23 cellular contexts compared by ENCODE assay signal in the genomic region with DNA sequence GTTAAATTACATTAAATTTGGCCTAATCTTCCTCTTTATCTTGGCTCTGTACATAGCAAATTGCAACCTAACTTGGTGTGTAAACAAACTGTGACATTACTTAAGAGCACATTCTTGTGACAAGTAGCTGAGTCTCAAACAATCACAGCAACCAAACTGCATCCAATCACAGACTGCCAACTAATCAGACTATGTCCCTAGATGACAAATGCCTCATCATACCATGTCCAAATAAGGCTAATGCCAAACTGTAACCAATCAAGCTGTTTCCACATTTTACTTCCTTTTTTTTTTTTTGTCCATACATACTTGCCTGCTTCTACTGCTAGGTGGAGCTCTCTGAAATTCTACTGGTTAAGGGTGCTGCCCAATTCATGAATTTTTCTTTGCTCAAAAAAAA.
DNase-seq lines count a peak whose midpoint lies in the region; ATAC-seq and TF ChIP-seq lines count a peak whose summit lies in the region.
"Had no signal": no experiment of that assay in that cellular context is flagged by ENCODE, and none has a peak within 500 bp of the region (broad histone marks: within the 10 kb centered on the region; RNA-seq: fewer than 3 reads in every experiment).

No MANE protein-coding gene starts in this region.

- no peak for ATAC-seq in PC-3
- peak; percentile 18 to 23 for ATAC-seq in stimulated activated naive B cell treated with anti-CD40 and anti-IgM and Interleukin-4, amounts not matched to agents 10 μg/mL and 1 μg/mL and 100 μg/mL, for 72 hours (replicated peaks)
- no peak for ATAC-seq in HG03520 (IDR thresholded peaks at IDR 0.05; ENCODE audit: unreplicated experiment)
- no peak for ATAC-seq in GM18873 (IDR thresholded peaks at IDR 0.05; ENCODE audit: low FRiP score, unreplicated experiment)
- ATAC-seq: A549, sciatic nerve had no signal

- no peaks in the 10 kb centered on the region for H4K20me1 ChIP-seq in PC-3 (ENCODE audit: low read length)

- H3F3A ChIP-seq in PC-3 (ENCODE audit: low read length, unreplicated experiment), result no peaks in the 10 kb centered on the region

- no peak overlapping the region for H3K4me3 Mint-ChIP-seq in stimulated activated naive B cell treated with anti-CD40 and anti-IgM and Interleukin-4, amounts not matched to agents 10 μg/mL and 1 μg/mL and 100 μg/mL, for 72 hours
- H3K4me3 Mint-ChIP-seq: activated CD4-positive, alpha-beta memory T cell treated with anti-CD3 and anti-CD28 coated beads, Interleukin-2, amount 10 ng/mL, durations not matched to agents 7 days and 5 days; activated naive CD4-positive, alpha-beta T cell treated with anti-CD3 and anti-CD28 coated beads for 36 hours; activated T-cell treated with anti-CD3 and anti-CD28 coated beads, Interleukin-2, amount 50 U/mL, for 24 hours; stimulated activated naive CD8-positive, alpha-beta T cell treated with anti-CD3 and anti-CD28 coated beads, Interleukin-15, Interleukin-2, amounts not matched to agents 100 ng/mL and 50 ng/mL, for 24 hours had no signal

- H3K27ac ChIP-seq in PC-3 (ENCODE audit: low read length), result no peak overlapping the region
- H3K27ac ChIP-seq: A549, ascending aorta, coronary artery, RWPE1, upper lobe of left lung had no signal

- H3K79me2 ChIP-seq in PC-3 (ENCODE audit: low read length), result no peaks in the 10 kb centered on the region

- H3K27me3 ChIP-seq in PC-3 (ENCODE audit: low read length), result no peaks in the 10 kb centered on the region
- H3K27me3 ChIP-seq: ascending aorta, upper lobe of left lung had no signal

- H3K36me3 ChIP-seq in PC-3 (ENCODE audit: low read depth, low read length), result no peaks in the 10 kb centered on the region
- H3K36me3 ChIP-seq: ascending aorta, upper lobe of left lung had no signal

- H3K4me2 ChIP-seq in PC-3 (ENCODE audit: low read length), result no peak overlapping the region
- H3K4me2 ChIP-seq: A549 had no signal

- H2AFZ ChIP-seq in PC-3 (ENCODE audit: low read length), result no peak overlapping the region

- H3K4me1 Mint-ChIP-seq in stimulated activated naive B cell treated with anti-CD40 and anti-IgM and Interleukin-4, amounts not matched to agents 10 μg/mL and 1 μg/mL and 100 μg/mL, for 72 hours, result no peaks in the 10 kb centered on the region
- H3K4me1 Mint-ChIP-seq: activated CD4-positive, alpha-beta memory T cell treated with anti-CD3 and anti-CD28 coated beads, Interleukin-2, amount 10 ng/mL, durations not matched to agents 7 days and 5 days had no signal

- intact Hi-C loops in PC-3 (cut with micrococcal nuclease), result no loop called here

- H3K36me3 Mint-ChIP-seq in stimulated activated naive B cell treated with anti-CD40 and anti-IgM and Interleukin-4, amounts not matched to agents 10 μg/mL and 1 μg/mL and 100 μg/mL, for 72 hours, result no peaks in the 10 kb centered on the region

- no peak overlapping the region for H3K9ac ChIP-seq in PC-3 (ENCODE audit: low read length)

- no peak overlapping the region for H3K27ac Mint-ChIP-seq in stimulated activated naive B cell treated with anti-CD40 and anti-IgM and Interleukin-4, amounts not matched to agents 10 μg/mL and 1 μg/mL and 100 μg/mL, for 72 hours
- H3K27ac Mint-ChIP-seq: activated CD4-positive, alpha-beta memory T cell treated with anti-CD3 and anti-CD28 coated beads, Interleukin-2, amount 10 ng/mL, durations not matched to agents 7 days and 5 days; activated naive CD4-positive, alpha-beta T cell treated with anti-CD3 and anti-CD28 coated beads for 36 hours; activated T-cell treated with anti-CD3 and anti-CD28 coated beads, Interleukin-2, amount 50 U/mL, for 24 hours; stimulated activated naive CD8-positive, alpha-beta T cell treated with anti-CD3 and anti-CD28 coated beads, Interleukin-15, Interleukin-2, amounts not matched to agents 100 ng/mL and 50 ng/mL, for 24 hours had no signal

- no peaks in the 10 kb centered on the region for H3K9me3 ChIP-seq in PC-3 (ENCODE audit: low read length)
- H3K9me3 ChIP-seq: ascending aorta had no signal

- DNase-seq in SKM-1 treated with dmso at 0.1 percent for 144 hours (lab: John Stamatoyannopoulos, UW; ENCODE audit: unreplicated experiment), result peak; percentile 6
- DNase-seq in SKM-1 (lab: John Stamatoyannopoulos, UW; ENCODE audit: unreplicated experiment), result no peak
- DNase-seq in PC-3, result peak; percentile 31
- DNase-seq in epithelial cell of esophagus (ENCODE audit: low read depth), result peak; percentile 22
- no peak for DNase-seq in stimulated activated naive B cell treated with anti-CD40 and anti-IgM and Interleukin-4, amounts not matched to agents 10 μg/mL and 1 μg/mL and 100 μg/mL, for 72 hours
- no peak for DNase-seq in COLO829 (ENCODE audit: low spot score)
- DNase-seq: activated CD4-positive, alpha-beta memory T cell treated with anti-CD3 and anti-CD28 coated beads, Interleukin-2, amount 10 ng/mL, durations not matched to agents 7 days and 5 days; activated naive CD4-positive, alpha-beta T cell treated with anti-CD3 and anti-CD28 coated beads for 36 hours; activated T-cell treated with anti-CD3 and anti-CD28 coated beads, Interleukin-2, amount 50 U/mL, for 24 hours; C1 segment of cervical spinal cord; DND-41; NCI-H1105 treated with DMSO at 0.1 percent for 48 hours; NCI-H774; T-helper 1 cell; upper lobe of left lung had no signal

- no peaks in the 10 kb centered on the region for H3K27me3 Mint-ChIP-seq in stimulated activated naive B cell treated with anti-CD40 and anti-IgM and Interleukin-4, amounts not matched to agents 10 μg/mL and 1 μg/mL and 100 μg/mL, for 72 hours
- H3K27me3 Mint-ChIP-seq: activated CD4-positive, alpha-beta memory T cell treated with anti-CD3 and anti-CD28 coated beads, Interleukin-2, amount 10 ng/mL, durations not matched to agents 7 days and 5 days; activated T-cell treated with anti-CD3 and anti-CD28 coated beads, Interleukin-2, amount 50 U/mL, for 24 hours; stimulated activated naive CD8-positive, alpha-beta T cell treated with anti-CD3 and anti-CD28 coated beads, Interleukin-15, Interleukin-2, amounts not matched to agents 100 ng/mL and 50 ng/mL, for 24 hours had no signal

- H3K9me3 Mint-ChIP-seq in stimulated activated naive B cell treated with anti-CD40 and anti-IgM and Interleukin-4, amounts not matched to agents 10 μg/mL and 1 μg/mL and 100 μg/mL, for 72 hours, result peaks cover 0 to 6% of the 10 kb centered on the region in 2 donors

- CTCF ChIA-PET in PC-3 (lab: Charles Lee), result interaction anchor here (0.5 kb wide), 1 partner anchor 965 kb away, joined by 5 read pairs; no protein-coding TSS in a partner anchor

- TF ChIP-seq CTCF in PC-3 (conservative IDR thresholded peaks at IDR 0.05; ENCODE audit: low read depth, low read length) (peak; percentile 31; the same call in 1 of the 2 replicates), epithelial cell of esophagus (IDR thresholded peaks at IDR 0.05; ENCODE audit: insufficient read depth, low read depth, low read length, missing control alignments) (no peak)

- no peaks in the 10 kb centered on the region for H3K9me2 ChIP-seq in PC-3 (replicated peaks; ENCODE audit: low read length)

- POLR2A ChIA-PET in PC-3 (lab: Charles Lee; ENCODE audit: unreplicated experiment), result no interaction called here

- no peaks in the 10 kb centered on the region for H3K4me1 ChIP-seq in PC-3 (ENCODE audit: insufficient read depth, low read length)
- H3K4me1 ChIP-seq: A549, ascending aorta, upper lobe of left lung had no signal

- no TSS peak for BruUV-seq in PC-3 (replicated peaks; lab: Mats Ljungman, UMichigan)

- no peak overlapping the region for H3K4me3 ChIP-seq in PC-3 (ENCODE audit: low read length)
- no peak overlapping the region for H3K4me3 ChIP-seq in epithelial cell of esophagus (ENCODE audit: low read length)
- H3K4me3 ChIP-seq: A549, ascending aorta, coronary artery, upper lobe of left lung had no signal

Comparison
In these comparisons a context has a peak if more than half of its experiments do, and no peak if none do; other contexts are left out.
1. DNase-seq: peak in SKM-1 treated with dmso at 0.1 percent for 144 hours (single experiment), PC-3 (single experiment) and epithelial cell of esophagus (single experiment); none in SKM-1 (single experiment), stimulated activated naive B cell treated with anti-CD40 and anti-IgM and Interleukin-4, amounts not matched to agents 10 μg/mL and 1 μg/mL and 100 μg/mL, for 72 hours (single experiment) and COLO829 (single experiment).
2. ATAC-seq: peak in stimulated activated naive B cell treated with anti-CD40 and anti-IgM and Interleukin-4, amounts not matched to agents 10 μg/mL and 1 μg/mL and 100 μg/mL, for 72 hours (2 of 2); none in PC-3 (single experiment), HG03520 (single experiment) and GM18873 (single experiment).